Comparison of ENCODE assay signal across 6 cellular contexts in the genomic region with DNA sequence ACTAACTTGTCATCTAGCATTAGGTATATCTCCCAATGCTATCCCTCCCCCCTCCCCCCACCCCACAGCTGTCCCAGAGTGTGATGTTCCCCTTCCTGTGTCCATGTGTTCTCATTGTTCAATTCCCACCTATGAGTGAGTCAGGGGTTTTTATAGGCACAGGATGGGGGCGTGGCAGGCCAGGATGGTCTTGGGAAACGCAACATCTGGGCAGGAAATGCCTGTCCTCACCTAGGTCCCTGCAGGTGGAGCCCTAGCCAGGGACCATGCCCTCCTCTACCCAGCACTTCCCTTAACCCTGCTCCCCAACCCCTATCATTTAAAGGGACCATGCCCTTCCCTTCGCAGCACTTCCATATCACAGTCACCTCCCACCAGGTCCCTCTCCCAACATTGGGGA.
DNase-seq lines count a peak whose midpoint lies in the region; ATAC-seq, FAIRE-seq and TF ChIP-seq lines count a peak whose summit lies in the region.
"Not testable (repeated sequence)": the region's sequence is repeated elsewhere in the genome, so short reads cannot be mapped to it uniquely, and the experiment has no call there.

No MANE protein-coding gene starts in this region.

- POLR2A ChIA-PET in WTC11 (lab: Charles Lee) = not testable (repeated sequence)

- H3K36me3 ChIP-seq in GM23338 (ENCODE audit: insufficient read depth); endodermal cell (ENCODE audit: control insufficient read depth, insufficient read depth, low read length); keratinocyte (ENCODE audit: control insufficient read depth in 2 of 2, extremely low read depth in 1 of 2, insufficient read depth in 2 of 2, low read length in 2 of 2): not testable (repeated sequence)

- not testable (repeated sequence) for H3K27me3 Mint-ChIP-seq in GM23338 (ENCODE audit: insufficient read depth, low read depth, poor library complexity); WTC11 (ENCODE audit: low read depth); endodermal cell (ENCODE audit: insufficient read depth)

- not testable (repeated sequence) for H3K27ac Mint-ChIP-seq in GM23338, WTC11, endodermal cell

- H4K20me1 ChIP-seq in GM23338 (replicated peaks; ENCODE audit: insufficient read depth); keratinocyte (ENCODE audit: control insufficient read depth, extremely low read depth, insufficient read depth, low read length): not testable (repeated sequence)

- ATAC-seq in GM23338 = not testable (repeated sequence)
- ATAC-seq in WTC11 (peak; percentile 47; the same call in 1 of the 2 replicates), foreskin keratinocyte (peak; percentile 71)

- not testable (repeated sequence) for H3K4me3 ChIP-seq in GM23338; endodermal cell (ENCODE audit: low read length); keratinocyte (ENCODE audit: control insufficient read depth in 2 of 3, extremely low read depth in 1 of 3, insufficient read depth in 2 of 3, low read depth in 1 of 3, low read length in 3 of 3)

- H3K4me1 Mint-ChIP-seq in GM23338, endodermal cell: not testable (repeated sequence)
- H3K4me1 Mint-ChIP-seq in WTC11 = peaks cover 10% of the 10 kb centered on the region

- H3K9ac ChIP-seq in endodermal cell (ENCODE audit: extremely low read depth, low read length, poor library complexity, severe bottlenecking); keratinocyte (ENCODE audit: control insufficient read depth, extremely low read depth, insufficient read depth, low read length): not testable (repeated sequence)

- not testable (repeated sequence) for H3K9me3 ChIP-seq in endodermal cell (ENCODE audit: control insufficient read depth, low read length); keratinocyte (ENCODE audit: control insufficient read depth, low read depth, low read length)

- H3K9me2 ChIP-seq in GM23338 (ENCODE audit: insufficient read depth) = not testable (repeated sequence)

- CTCF ChIA-PET in WTC11 (lab: Charles Lee) = not testable (repeated sequence)

- not testable (repeated sequence) for H3K4me3 Mint-ChIP-seq in GM23338, WTC11, endodermal cell

- TF ChIP-seq CTCF in GM23338 (conservative IDR thresholded peaks at IDR 0.05; ENCODE audit: low read depth in 2 of 2); WTC11 (IDR thresholded peaks at IDR 0.05); endodermal cell (conservative IDR thresholded peaks at IDR 0.05): not testable (repeated sequence)
- peak; percentile 39 for TF ChIP-seq CTCF in foreskin keratinocyte (conservative IDR thresholded peaks at IDR 0.05)
- peak in 1 of 3 experiments; percentile 27 for TF ChIP-seq CTCF in keratinocyte (optimal IDR thresholded peaks at IDR 0.05 in 1 of 3, IDR thresholded peaks at IDR 0.05 in 1 of 3, conservative IDR thresholded peaks at IDR 0.05 in 1 of 3; ENCODE audit: extremely low read depth in 1 of 3, insufficient read depth in 2 of 3, low read length in 3 of 3)

- not testable (repeated sequence) for H3K27me3 ChIP-seq in GM23338 (ENCODE audit: insufficient read depth); endodermal cell (ENCODE audit: control insufficient read depth, insufficient read depth, low read length, poor library complexity, severe bottlenecking); foreskin keratinocyte; keratinocyte (ENCODE audit: control insufficient read depth, extremely low read depth, insufficient read depth, low read length)

- H2AFZ ChIP-seq in GM23338 = not testable (repeated sequence)
- peak overlapping the region; percentile 45 for H2AFZ ChIP-seq in keratinocyte (ENCODE audit: control insufficient read depth, low read length)

- dilution Hi-C loops in keratinocyte (cut with MboI; ENCODE audit: extremely low pct_ligation_motif_present, low sequenced_read_pairs) = not testable (repeated sequence)

- H3K36me3 Mint-ChIP-seq in GM23338 (ENCODE audit: low read depth); WTC11; endodermal cell (ENCODE audit: low read depth): not testable (repeated sequence)

- not testable (repeated sequence) for H3K79me2 ChIP-seq in GM23338 (replicated peaks; ENCODE audit: insufficient read depth); keratinocyte (ENCODE audit: control insufficient read depth, insufficient read depth, low read length)

- FAIRE-seq in keratinocyte (lab: Jason Lieb, UNC) = not testable (repeated sequence)

- WGBS in endodermal cell (ENCODE audit: insufficient coverage in 1 of 2, insufficient read length in 1 of 2), 2 experiments = 90 to 100% methylated on average over 1 to 3 of the region's 3 CpGs

- DNase-seq in GM23338 (ENCODE audit: low spot score) = peak; percentile 30
- peak; percentile 61 for DNase-seq in HT1080 (ENCODE audit: low read depth)
- DNase-seq in WTC11 (ENCODE audit: low spot score) = peak; percentile 15
- DNase-seq in endodermal cell = peak; percentile 47
- peak; percentile 23 to 61 for DNase-seq in foreskin keratinocyte
- DNase-seq in keratinocyte (ENCODE audit: low read depth, low spot score) = not testable (repeated sequence)

- H3F3A ChIP-seq in GM23338 (replicated peaks; ENCODE audit: low read depth) = not testable (repeated sequence)

- H3K4me1 ChIP-seq in GM23338 (ENCODE audit: insufficient read depth); endodermal cell (ENCODE audit: control insufficient read depth, insufficient read depth, low read length); foreskin keratinocyte; keratinocyte (ENCODE audit: control insufficient read depth, extremely low read depth, insufficient read depth, low read length): not testable (repeated sequence)

- H3K4me2 ChIP-seq in GM23338; keratinocyte (ENCODE audit: control insufficient read depth, extremely low read depth, insufficient read depth, low read depth, low read length): not testable (repeated sequence)

- H3K27ac ChIP-seq in GM23338 (ENCODE audit: low read depth); endodermal cell (ENCODE audit: low read depth, low read length); foreskin keratinocyte; keratinocyte (ENCODE audit: control insufficient read depth, insufficient read depth, low read length): not testable (repeated sequence)

- not testable (repeated sequence) for H3K9me1 ChIP-seq in keratinocyte (ENCODE audit: control insufficient read depth, extremely low read depth, insufficient read depth, low read length)

- H3K9me3 Mint-ChIP-seq in GM23338, WTC11, endodermal cell: not testable (repeated sequence)
